ENCODE assay signal across 1 cellular context in the genomic region with DNA sequence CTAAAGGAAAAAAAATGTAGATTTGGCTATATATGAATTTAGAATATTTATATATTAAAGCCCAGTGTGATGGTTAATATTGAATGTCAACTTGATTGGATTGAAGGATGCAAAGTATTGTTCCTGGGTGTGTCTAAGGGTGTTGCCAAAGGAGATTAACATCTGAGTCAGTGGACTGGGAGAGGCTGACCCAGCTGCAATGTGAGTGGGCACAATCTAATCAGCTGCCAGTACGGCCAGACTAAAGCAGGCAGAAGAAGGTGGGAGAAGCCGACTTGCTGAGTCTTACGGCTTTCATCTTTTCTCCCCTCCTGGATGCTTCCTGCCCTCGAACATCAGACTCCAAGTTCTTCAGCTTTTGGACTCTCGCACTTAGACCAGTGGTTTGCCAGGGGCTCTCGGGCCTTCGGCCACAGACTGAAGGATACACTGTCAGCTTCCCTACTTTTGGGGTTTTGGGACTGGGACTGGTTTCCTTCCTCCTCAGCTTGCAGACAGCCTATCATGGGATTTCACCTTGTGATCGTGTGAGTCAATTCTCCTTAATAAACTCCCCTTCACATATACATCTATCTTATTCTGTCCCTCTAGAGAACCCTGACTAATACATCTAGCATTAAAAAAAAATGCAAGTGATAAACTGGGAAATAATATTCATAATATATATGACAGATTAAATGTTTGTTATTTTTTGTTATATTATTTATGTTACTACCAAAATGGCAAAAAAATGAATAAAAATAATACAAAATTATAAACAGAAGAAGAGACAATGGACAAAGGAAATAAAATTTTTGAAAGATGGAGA.
TF ChIP-seq lines count a peak whose summit lies in the region.

No MANE protein-coding gene starts in this region.

TF ChIP-seq in GM23338, 12 proteins besides CTCF, POLR2A, EP300 and RAD21 (continued from another document):
- no peak for TF ChIP-seq ZNF462 (CRISPR knock-in tag; IDR thresholded peaks at IDR 0.05)
TF ChIP-seq in GM23338: peak in this region for 0.
